Comparison of ENCODE assay signal across 20 cellular contexts in the genomic region with DNA sequence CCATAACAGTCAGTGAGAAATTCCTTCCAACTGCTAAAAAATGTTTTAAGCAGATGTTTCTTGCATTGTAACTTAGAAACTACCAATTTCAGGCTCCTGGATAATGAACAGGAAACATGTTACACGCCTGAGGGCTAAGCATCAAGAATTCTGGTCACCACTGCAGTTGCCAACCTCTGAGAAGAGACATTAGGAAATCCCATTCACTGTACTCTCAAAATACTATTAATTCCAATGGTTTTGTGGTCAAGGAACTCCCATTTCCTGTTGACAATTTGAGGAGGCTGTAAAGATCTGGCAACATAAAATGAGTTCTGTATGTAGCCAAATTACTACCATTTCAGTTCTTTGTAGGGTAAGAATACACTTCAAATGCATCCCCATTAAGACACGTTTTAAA.
DNase-seq lines count a peak whose midpoint lies in the region; ATAC-seq and TF ChIP-seq lines count a peak whose summit lies in the region.
"Had no signal": no experiment of that assay in that cellular context is flagged by ENCODE, and none has a peak within 500 bp of the region (broad histone marks: within the 10 kb centered on the region; RNA-seq: fewer than 3 reads in every experiment).

No MANE protein-coding gene starts in this region.

- DNase-seq in GM03348 (ENCODE audit: low spot score) (peak; percentile 58), RPMI7951 (ENCODE audit: low read depth) (peak; percentile 90), fibroblast of gingiva (ENCODE audit: low read depth) (peak; percentile 77), skeletal muscle cell (ENCODE audit: low read depth) (peak; percentile 32), HUDEP-2 (lab: John Stamatoyannopoulos, UW; ENCODE audit: unreplicated experiment in 76 of 76) (no peak), type B pancreatic cell (ENCODE audit: extremely low spot score, unreplicated experiment) (no peak), cerebellar nuclear complex (lab: John Stamatoyannopoulos, UW) (no peak)
- DNase-seq: activated CD4-positive, alpha-beta memory T cell treated with anti-CD3 and anti-CD28 coated beads for 36 hours; activated naive CD4-positive, alpha-beta T cell treated with Interleukin-2 at 50 U/mL for 16 hours; hypothalamus; mesendoderm; NCI-H187; NCI-H446 treated with DMSO at 0.1 percent for 48 hours; nephron progenitor cell; T-helper 1 cell; WERI-Rb-1 had no signal

- H3K27ac Mint-ChIP-seq in type B pancreatic cell = no peak overlapping the region
- H3K27ac Mint-ChIP-seq: activated CD4-positive, alpha-beta memory T cell treated with anti-CD3 and anti-CD28 coated beads for 36 hours; brain; nephron progenitor cell had no signal

- H3K9me3 Mint-ChIP-seq in type B pancreatic cell = no peaks in the 10 kb centered on the region
- H3K9me3 Mint-ChIP-seq: brain, nephron progenitor cell had no signal

- no peak overlapping the region for H3K4me3 ChIP-seq in skeletal muscle cell (ENCODE audit: low read depth, low read length)

- ATAC-seq in GM19463 (IDR thresholded peaks at IDR 0.05; ENCODE audit: unreplicated experiment) = no peak
- ATAC-seq: esophagus mucosa, Right ventricle myocardium inferior had no signal

- H3K4me1 Mint-ChIP-seq in type B pancreatic cell (ENCODE audit: unreplicated experiment) = peaks cover 7% of the 10 kb centered on the region
- H3K4me1 Mint-ChIP-seq: nephron progenitor cell had no signal

- no peak overlapping the region for H3K4me3 Mint-ChIP-seq in type B pancreatic cell
- H3K4me3 Mint-ChIP-seq: activated CD4-positive, alpha-beta memory T cell treated with anti-CD3 and anti-CD28 coated beads for 36 hours; brain; nephron progenitor cell had no signal

- no peaks in the 10 kb centered on the region for H3K36me3 Mint-ChIP-seq in type B pancreatic cell
- H3K36me3 Mint-ChIP-seq: activated CD4-positive, alpha-beta memory T cell treated with anti-CD3 and anti-CD28 coated beads for 36 hours; brain had no signal

- TF ChIP-seq CTCF in type B pancreatic cell (conservative IDR thresholded peaks at IDR 0.05) = no peak

- no peaks in the 10 kb centered on the region for H3K27me3 Mint-ChIP-seq in type B pancreatic cell
- H3K27me3 Mint-ChIP-seq: activated CD4-positive, alpha-beta memory T cell treated with anti-CD3 and anti-CD28 coated beads for 36 hours; brain had no signal

Comparison
In these comparisons a context has a peak if more than half of its experiments do, and no peak if none do; other contexts are left out.
1. DNase-seq: peak in GM03348 (single experiment), RPMI7951 (single experiment), fibroblast of gingiva (single experiment) and skeletal muscle cell (single experiment); none in HUDEP-2 (0 of 76), type B pancreatic cell (single experiment) and cerebellar nuclear complex (0 of 2).